In genomic region chr2:218263817-218264611, GRCh38 we compare ENCODE assay signal across 12 cellular contexts. TPM values are rescaled to one million over a fixed set of nuclear protein-coding genes. Genes with fewer than 3 reads are reported as not detected.
DNase-seq lines count a peak whose midpoint lies in the region; ATAC-seq, FAIRE-seq and TF ChIP-seq lines count a peak whose summit lies in the region.
"Had no signal": no experiment of that assay in that cellular context is flagged by ENCODE, and none has a peak within 500 bp of the region (broad histone marks: within the 10 kb centered on the region; RNA-seq: fewer than 3 reads in every experiment).

No MANE protein-coding gene starts in this region.

- H3K36me3 ChIP-seq in breast epithelium (peaks cover 13% of the 10 kb centered on the region), upper lobe of right lung (peaks cover 50% of the 10 kb centered on the region)

- no peak for TF ChIP-seq POLR2A in breast epithelium (IDR thresholded peaks at IDR 0.05)

- intact Hi-C loops in MCF 10A (cut with micrococcal nuclease) (no loop called here), breast epithelium (cut with DNase I; ENCODE audit: low total_unique reads) (no loop called here), left colon (cut with DNase I, micrococcal nuclease) (loop anchor here in 1 of 2 donors (5.0 kb wide), 1 partner anchor 47 kb away; the partner anchor contains the start of gene ARPC2), upper lobe of right lung (cut with DNase I) (no loop called here)
- intact Hi-C loops in activated T-helper 2 cell treated with anti-CD3 and anti-CD28 coated beads, Interferon-gamma antibody, Interleukin-2, Interleukin-4, amounts not matched to agents 10 μg/mL and 5 μg/mL and 100 μg/mL, durations not matched to agents 14 hours and 24 hours and 36 hours (cut with micrococcal nuclease) = no loop called here

- H3K9me3 ChIP-seq in breast epithelium (no peaks in the 10 kb centered on the region), upper lobe of right lung (no peaks in the 10 kb centered on the region)
- H3K9me3 ChIP-seq: body of pancreas, spleen had no signal

- H3K27me3 ChIP-seq in breast epithelium (no peaks in the 10 kb centered on the region), upper lobe of right lung (no peaks in the 10 kb centered on the region)
- H3K27me3 ChIP-seq: body of pancreas, spleen had no signal

- H3K4me1 Mint-ChIP-seq in MCF 10A (ENCODE audit: insufficient read depth, unreplicated experiment) = peaks cover 9% of the 10 kb centered on the region
- peaks cover 7% of the 10 kb centered on the region for H3K4me1 Mint-ChIP-seq in activated T-helper 2 cell treated with anti-CD3 and anti-CD28 coated beads, Interferon-gamma antibody, Interleukin-2, Interleukin-4, amounts not matched to agents 10 μg/mL and 5 μg/mL and 100 μg/mL, durations not matched to agents 14 hours and 24 hours and 36 hours (ENCODE audit: low read depth)

- TF ChIP-seq CTCF in MCF 10A (IDR thresholded peaks at IDR 0.05; ENCODE audit: unreplicated experiment) (no peak), breast epithelium (IDR thresholded peaks at IDR 0.05) (no peak), upper lobe of right lung (IDR thresholded peaks at IDR 0.05) (no peak), GM20000 (IDR thresholded peaks at IDR 0.05; ENCODE audit: extremely low read depth, missing control alignments) (no peak)

- H3K36me3 Mint-ChIP-seq in MCF 10A (ENCODE audit: insufficient read depth, unreplicated experiment) = peaks cover 49% of the 10 kb centered on the region
- peaks cover 28% of the 10 kb centered on the region for H3K36me3 Mint-ChIP-seq in activated T-helper 2 cell treated with anti-CD3 and anti-CD28 coated beads, Interferon-gamma antibody, Interleukin-2, Interleukin-4, amounts not matched to agents 10 μg/mL and 5 μg/mL and 100 μg/mL, durations not matched to agents 14 hours and 24 hours and 36 hours (ENCODE audit: low read depth)

- CTCF ChIA-PET in MCF 10A (lab: Yijun Ruan, JAX) = no interaction called here

- no peak for DNase-seq in MCF 10A (ENCODE audit: unreplicated experiment)
- DNase-seq in breast epithelium (ENCODE audit: low spot score in 2 of 2) = no peak
- no peak for DNase-seq in activated T-helper 2 cell treated with anti-CD3 and anti-CD28 coated beads, Interferon-gamma antibody, Interleukin-2, Interleukin-4, amounts not matched to agents 10 μg/mL and 5 μg/mL and 100 μg/mL, durations not matched to agents 14 hours and 24 hours and 36 hours (ENCODE audit: low spot score)
- DNase-seq in left colon = peak; percentile 55 to 60
- DNase-seq in upper lobe of right lung = peak; percentile 49
- DNase-seq in GM20000 (ENCODE audit: low spot score) = no peak
- DNase-seq in GM19239 (ENCODE audit: insufficient read length, low spot score) = no peak
- no peak for DNase-seq in HuH-7.5 (ENCODE audit: low spot score)
- DNase-seq: activated CD4-positive, alpha-beta T cell treated with anti-CD3 and anti-CD28 coated beads for 4 hours; spleen had no signal

- BruUV-seq in MCF 10A (replicated peaks; lab: Mats Ljungman, UMichigan) = TSS peak; percentile 10

- H3K4me3 Mint-ChIP-seq in MCF 10A (ENCODE audit: unreplicated experiment) = no peak overlapping the region
- H3K4me3 Mint-ChIP-seq in activated T-helper 2 cell treated with anti-CD3 and anti-CD28 coated beads, Interferon-gamma antibody, Interleukin-2, Interleukin-4, amounts not matched to agents 10 μg/mL and 5 μg/mL and 100 μg/mL, durations not matched to agents 14 hours and 24 hours and 36 hours (ENCODE audit: low read depth) = no peak overlapping the region

- H3K4me1 ChIP-seq in breast epithelium (peaks cover 0 to 2% of the 10 kb centered on the region in 2 donors), upper lobe of right lung (peaks cover 29% of the 10 kb centered on the region)

- no peaks in the 10 kb centered on the region for H3K27me3 Mint-ChIP-seq in MCF 10A (ENCODE audit: insufficient read depth, unreplicated experiment)
- no peaks in the 10 kb centered on the region for H3K27me3 Mint-ChIP-seq in activated T-helper 2 cell treated with anti-CD3 and anti-CD28 coated beads, Interferon-gamma antibody, Interleukin-2, Interleukin-4, amounts not matched to agents 10 μg/mL and 5 μg/mL and 100 μg/mL, durations not matched to agents 14 hours and 24 hours and 36 hours (ENCODE audit: low read depth)
- H3K27me3 Mint-ChIP-seq: CD4-positive, CD25-positive, alpha-beta regulatory T cell had no signal

- H3K4me3 ChIP-seq in breast epithelium (no peak overlapping the region), upper lobe of right lung (no peak overlapping the region)
- H3K4me3 ChIP-seq: body of pancreas, spleen had no signal

- ATAC-seq in left colon (peak; percentile 64), upper lobe of right lung (peak; percentile 4)

- no peak overlapping the region for H3K27ac ChIP-seq in breast epithelium
- no peak overlapping the region for H3K27ac ChIP-seq in upper lobe of right lung
- H3K27ac ChIP-seq: body of pancreas had no signal

- no peaks in the 10 kb centered on the region for H3K9me3 Mint-ChIP-seq in MCF 10A (ENCODE audit: unreplicated experiment)
- H3K9me3 Mint-ChIP-seq in activated T-helper 2 cell treated with anti-CD3 and anti-CD28 coated beads, Interferon-gamma antibody, Interleukin-2, Interleukin-4, amounts not matched to agents 10 μg/mL and 5 μg/mL and 100 μg/mL, durations not matched to agents 14 hours and 24 hours and 36 hours = no peaks in the 10 kb centered on the region

- FAIRE-seq in GM19239 (lab: Jason Lieb, UNC) = no peak

- POLR2A ChIA-PET in MCF 10A (lab: Yijun Ruan, JAX) = no interaction called here

- H3K27ac Mint-ChIP-seq in MCF 10A (ENCODE audit: low read depth, unreplicated experiment) = no peak overlapping the region
- H3K27ac Mint-ChIP-seq in activated T-helper 2 cell treated with anti-CD3 and anti-CD28 coated beads, Interferon-gamma antibody, Interleukin-2, Interleukin-4, amounts not matched to agents 10 μg/mL and 5 μg/mL and 100 μg/mL, durations not matched to agents 14 hours and 24 hours and 36 hours = peak overlapping the region; percentile 38

RNA-seq across cellular contexts. Expression of gene GPBAR1, which starts 3.2 kb away (rescaled TPM):
- total RNA-seq in MCF 10A (2022) (0.16 TPM in 1 of 2 replicates, not detected in the other), breast epithelium (10 to 100 TPM in 1 of 3 donors, 1 to 10 TPM in 2; 5.2 to 22.2 (median 8.5) TPM), left colon (1 to 10 TPM; 1.8 to 3.0 TPM), upper lobe of right lung (2.6 TPM)
- 0.41 and 0.87 TPM in 2 replicates for total RNA-seq in activated T-helper 2 cell treated with anti-CD3 and anti-CD28 coated beads, Interferon-gamma antibody, Interleukin-2, Interleukin-4, amounts not matched to agents 10 μg/mL and 5 μg/mL and 100 μg/mL, durations not matched to agents 14 hours and 24 hours and 36 hours

RNA-seq across cellular contexts. Expression of gene AAMP, which starts 5.9 kb away (rescaled TPM):
- 95.7 and 98.7 TPM in 2 replicates for total RNA-seq in MCF 10A (2022)
- total RNA-seq in breast epithelium = 100 to 1,000 TPM; 150 to 164 (median 151) TPM
- total RNA-seq in activated T-helper 2 cell treated with anti-CD3 and anti-CD28 coated beads, Interferon-gamma antibody, Interleukin-2, Interleukin-4, amounts not matched to agents 10 μg/mL and 5 μg/mL and 100 μg/mL, durations not matched to agents 14 hours and 24 hours and 36 hours = 82.4 and 82.9 TPM in 2 replicates
- total RNA-seq in left colon = 10 to 100 TPM; 96.2 to 97.2 TPM
- total RNA-seq in upper lobe of right lung = 55.9 TPM

RNA-seq across cellular contexts. Expression of gene PNKD, which starts 6.3 kb away (rescaled TPM):
- total RNA-seq in MCF 10A (2022) = 13.0 and 23.1 TPM in 2 replicates
- 10 to 100 TPM; 30.2 to 48.3 (median 35.6) TPM for total RNA-seq in breast epithelium
- 19.9 and 20.8 TPM in 2 replicates for total RNA-seq in activated T-helper 2 cell treated with anti-CD3 and anti-CD28 coated beads, Interferon-gamma antibody, Interleukin-2, Interleukin-4, amounts not matched to agents 10 μg/mL and 5 μg/mL and 100 μg/mL, durations not matched to agents 14 hours and 24 hours and 36 hours
- 100 to 1,000 TPM; 103 to 119 TPM for total RNA-seq in left colon
- total RNA-seq in upper lobe of right lung = 65.4 TPM

RNA-seq across cellular contexts. Expression of gene TMBIM1, which starts 28.3 kb away (rescaled TPM):
- 96.8 and 107 TPM in 2 replicates for total RNA-seq in MCF 10A (2022)
- 100 to 1,000 TPM; 168 to 330 (median 170) TPM for total RNA-seq in breast epithelium
- 69.6 and 73.7 TPM in 2 replicates for total RNA-seq in activated T-helper 2 cell treated with anti-CD3 and anti-CD28 coated beads, Interferon-gamma antibody, Interleukin-2, Interleukin-4, amounts not matched to agents 10 μg/mL and 5 μg/mL and 100 μg/mL, durations not matched to agents 14 hours and 24 hours and 36 hours
- total RNA-seq in left colon = 100 to 1,000 TPM; 317 to 426 TPM
- total RNA-seq in upper lobe of right lung = 281 TPM

RNA-seq across cellular contexts. Expression of gene ARPC2, which starts 47.0 kb away (rescaled TPM):
- 196 and 284 TPM in 2 replicates for total RNA-seq in MCF 10A (2022)
- 100 to 1,000 TPM; 212 to 336 (median 248) TPM for total RNA-seq in breast epithelium
- 639 and 643 TPM in 2 replicates for total RNA-seq in activated T-helper 2 cell treated with anti-CD3 and anti-CD28 coated beads, Interferon-gamma antibody, Interleukin-2, Interleukin-4, amounts not matched to agents 10 μg/mL and 5 μg/mL and 100 μg/mL, durations not matched to agents 14 hours and 24 hours and 36 hours
- total RNA-seq in left colon = 100 to 1,000 TPM; 304 to 347 TPM
- total RNA-seq in upper lobe of right lung = 357 TPM

Comparison
In these comparisons a context has a peak if more than half of its experiments do, and no peak if none do; other contexts are left out.
1. DNase-seq: peak in left colon (2 of 2) and upper lobe of right lung (single experiment); none in MCF 10A (single experiment), breast epithelium (0 of 2), activated T-helper 2 cell treated with anti-CD3 and anti-CD28 coated beads, Interferon-gamma antibody, Interleukin-2, Interleukin-4, amounts not matched to agents 10 μg/mL and 5 μg/mL and 100 μg/mL, durations not matched to agents 14 hours and 24 hours and 36 hours (single experiment), GM20000 (single experiment), GM19239 (single experiment) and HuH-7.5 (single experiment).